ENCODE assay signal across 8 cellular contexts in genomic region chr1:224329842-224330753, GRCh38. TPM values are rescaled to one million over a fixed set of nuclear protein-coding genes. Genes with fewer than 3 reads are reported as not detected.
A peak's percentile ranks its signal among the peaks of the same experiment; 100 is the strongest.
DNase-seq lines count a peak whose midpoint lies in the region; ATAC-seq and FAIRE-seq lines count a peak whose summit lies in the region.

Gene NVL, minus strand, starts transcription at chr1:224330172. Its CDS starts 45 bp downstream, at chr1:224330127.

- POLR2A ChIA-PET in activated CD8-positive, alpha-beta memory T cell treated with anti-CD3 and anti-CD28 coated beads for 36 hours (lab: Charles Lee) = no interaction called here

- peak; percentile 54 for FAIRE-seq in HTR-8/SVneo (lab: Jason Lieb, UNC)

- DNase-seq in COR-L47 (lab: John Stamatoyannopoulos, UW) (peak; percentile 89), HTR-8/SVneo (ENCODE audit: insufficient read length, low spot score) (peak; percentile 89), NOMO-1 treated with DMSO at 0.1 percent for 48 hours (lab: John Stamatoyannopoulos, UW; ENCODE audit: unreplicated experiment) (peak; percentile 86), medulla oblongata (ENCODE audit: extremely low spot score) (peak; percentile 92)
- peak; percentile 45 to 68 (median 68) for DNase-seq in effector memory CD4-positive, alpha-beta T cell
- DNase-seq in stimulated activated CD4-positive, alpha-beta T cell treated with anti-CD3 and anti-CD28 coated beads, TNF-alpha, amount 100 ng/mL, for 48 hours (ENCODE audit: low read depth in 3 of 3) = peak; percentile 59 to 68 (median 67)

- ATAC-seq in GM21367 (IDR thresholded peaks at IDR 0.05; ENCODE audit: unreplicated experiment) = peak; percentile 72

- H3K27me3 ChIP-seq in effector memory CD4-positive, alpha-beta T cell (replicated peaks; ENCODE audit: control insufficient read depth, insufficient read depth, low read length, poor library complexity, severe bottlenecking) = no peaks in the 10 kb centered on the region

- peak within 1 kb of the TSS; percentile 76 for H3K4me3 ChIP-seq in effector memory CD4-positive, alpha-beta T cell (ENCODE audit: insufficient read depth, low read depth, low read length, poor library complexity, severe bottlenecking)

- CTCF ChIA-PET in activated CD8-positive, alpha-beta memory T cell treated with anti-CD3 and anti-CD28 coated beads for 36 hours (lab: Charles Lee) = interaction anchor here (1.0 kb wide), 1 partner anchor 100 kb away, joined by 3 read pairs; no protein-coding TSS in a partner anchor

- H3K36me3 ChIP-seq in effector memory CD4-positive, alpha-beta T cell (ENCODE audit: control insufficient read depth, insufficient read depth, low read length) = peaks cover 3% of the 10 kb centered on the region

- no peaks in the 10 kb centered on the region for H3K9me3 ChIP-seq in effector memory CD4-positive, alpha-beta T cell (ENCODE audit: control insufficient read depth, low read length)

- peak within 1 kb of the TSS; percentile 89 for H3K27ac ChIP-seq in effector memory CD4-positive, alpha-beta T cell (ENCODE audit: insufficient read depth, low read length, poor library complexity, severe bottlenecking)

- peaks cover 8% of the 10 kb centered on the region for H3K4me1 ChIP-seq in effector memory CD4-positive, alpha-beta T cell (ENCODE audit: control insufficient read depth, insufficient read depth, low read length, poor library complexity, severe bottlenecking)

RNA-seq across cellular contexts. Expression of gene NVL, which starts in this region (rescaled TPM):
- total RNA-seq in activated CD8-positive, alpha-beta memory T cell treated with anti-CD3 and anti-CD28 coated beads for 36 hours = 10 to 100 TPM; 47.4 to 48.3 TPM

Comparison
In these comparisons a context has a peak if more than half of its experiments do, and no peak if none do; other contexts are left out.
1. Peak in every context shown above with its lines: DNase-seq, ATAC-seq, H3K4me3 ChIP-seq and H3K27ac ChIP-seq.